Comparison of ENCODE assay signal across 8 cellular contexts in genomic region chr1:209569445-209570207, GRCh38. TPM values are rescaled to one million over a fixed set of nuclear protein-coding genes. Genes with fewer than 3 reads are reported as not detected.
A peak's percentile ranks its signal among the peaks of the same experiment; 100 is the strongest.
DNase-seq lines count a peak whose midpoint lies in the region; ATAC-seq and TF ChIP-seq lines count a peak whose summit lies in the region.

No MANE protein-coding gene starts in this region.

- H3K4me3 ChIP-seq in DOHH2 (ENCODE audit: low read length): no peak overlapping the region
- H3K4me3 ChIP-seq in OCI-LY7 (ENCODE audit: low read depth, low read length, poor library complexity, severe bottlenecking): no peak overlapping the region
- H3K4me3 ChIP-seq in esophagus muscularis mucosa: peak overlapping the region in 1 of 4 donors; percentile 24
- no peak overlapping the region for H3K4me3 ChIP-seq in neural cell (ENCODE audit: low read length)

- H4K20me1 ChIP-seq in DOHH2 (ENCODE audit: control insufficient read depth, insufficient read depth, low read depth, low read length) (no peaks in the 10 kb centered on the region), OCI-LY7 (ENCODE audit: insufficient read depth, low read length) (no peaks in the 10 kb centered on the region), neural cell (ENCODE audit: insufficient read depth) (no peaks in the 10 kb centered on the region)

- TF ChIP-seq POLR2A in esophagus muscularis mucosa (IDR thresholded peaks at IDR 0.05; ENCODE audit: low read depth): no peak

- no peak for TF ChIP-seq EP300 in esophagus muscularis mucosa (IDR thresholded peaks at IDR 0.05)
- TF ChIP-seq EP300 in neural cell (conservative IDR thresholded peaks at IDR 0.05; ENCODE audit: poor library complexity, severe bottlenecking): no peak

- H3K9me3 ChIP-seq in DOHH2 (ENCODE audit: control insufficient read depth, insufficient read depth, low read length) (no peaks in the 10 kb centered on the region), OCI-LY7 (ENCODE audit: low read length) (no peaks in the 10 kb centered on the region), esophagus muscularis mucosa (no peaks in the 10 kb centered on the region), neural cell (ENCODE audit: low read length) (no peaks in the 10 kb centered on the region)

- peak; percentile 80 for TF ChIP-seq RAD21 in neural cell (conservative IDR thresholded peaks at IDR 0.05)

- H3K36me3 ChIP-seq in DOHH2 (ENCODE audit: control insufficient read depth, low read length) (no peaks in the 10 kb centered on the region), OCI-LY7 (ENCODE audit: insufficient read depth, low read length) (no peaks in the 10 kb centered on the region), esophagus muscularis mucosa (no peaks in the 10 kb centered on the region), neural cell (ENCODE audit: insufficient read depth, low read length) (no peaks in the 10 kb centered on the region)

- H3K4me2 ChIP-seq in DOHH2 (ENCODE audit: low read length) (no peak overlapping the region), OCI-LY7 (ENCODE audit: low read length) (peak overlapping the region; percentile 14; the same call in 1 of the 2 replicates), neural cell (ENCODE audit: low read length) (no peak overlapping the region)

- intact Hi-C loops in OCI-LY7 (cut with micrococcal nuclease; ENCODE audit: unreplicated experiment) (no loop called here), esophagus muscularis mucosa (cut with DNase I) (loop anchor here (10.0 kb wide), 1 partner anchor 365 kb away; no protein-coding TSS in a partner anchor)

- peak; percentile 88 for DNase-seq in HT-29 (ENCODE audit: low spot score)
- DNase-seq in OCI-LY7 (ENCODE audit: low spot score): peak; percentile 69
- DNase-seq in activated T-cell treated with anti-CD3 and anti-CD28 coated beads for 24 hours (ENCODE audit: low read depth): peak; percentile 64
- no peak for DNase-seq in esophagus muscularis mucosa (ENCODE audit: extremely low spot score)
- peak; percentile 81 for DNase-seq in stimulated activated naive CD8-positive, alpha-beta T cell treated with anti-CD3 and anti-CD28 coated beads, Interleukin-15, Interleukin-2, amounts not matched to agents 100 U/mL and 50 U/mL, for 24 hours

- WGBS in esophagus muscularis mucosa: 15% methylated on average over 9 of the region's 9 CpGs

- H2AFZ ChIP-seq in OCI-LY7 (ENCODE audit: low read length): no peak overlapping the region; the same call in 1 of the 2 replicates
- no peak overlapping the region for H2AFZ ChIP-seq in neural cell (ENCODE audit: low read depth, low read length)

- TF ChIP-seq CTCF in DOHH2 (IDR thresholded peaks at IDR 0.05; ENCODE audit: low read depth, low read length, poor library complexity, severe bottlenecking): peak; percentile 68
- peak; percentile 94 for TF ChIP-seq CTCF in OCI-LY7 (conservative IDR thresholded peaks at IDR 0.05; ENCODE audit: low read length)
- TF ChIP-seq CTCF in esophagus muscularis mucosa (IDR thresholded peaks at IDR 0.05): peak; percentile 64 to 93 (median 77)
- peak; percentile 84 for TF ChIP-seq CTCF in neural cell (IDR thresholded peaks at IDR 0.05; ENCODE audit: poor library complexity, severe bottlenecking)

- H3F3A ChIP-seq in DOHH2 (ENCODE audit: control insufficient read depth, insufficient read depth): no peaks in the 10 kb centered on the region
- no peaks in the 10 kb centered on the region for H3F3A ChIP-seq in neural cell (ENCODE audit: insufficient read depth, low read length, poor library complexity, severe bottlenecking)

- POLR2A ChIA-PET in OCI-LY7 (lab: Charles Lee): no interaction called here

- H3K79me2 ChIP-seq in DOHH2 (ENCODE audit: control insufficient read depth, low read length) (no peaks in the 10 kb centered on the region), OCI-LY7 (ENCODE audit: insufficient read depth, low read depth, low read length) (no peaks in the 10 kb centered on the region), neural cell (replicated peaks; ENCODE audit: insufficient read depth, low read length) (no peaks in the 10 kb centered on the region)

- no TSS peak for BruUV-seq in OCI-LY7 (replicated peaks; lab: Mats Ljungman, UMichigan)

- H3K4me1 ChIP-seq in DOHH2 (ENCODE audit: control insufficient read depth, low read length) (no peaks in the 10 kb centered on the region), OCI-LY7 (ENCODE audit: insufficient read depth, low read length, poor library complexity, severe bottlenecking) (no peaks in the 10 kb centered on the region), esophagus muscularis mucosa (peaks cover 0 to 12% (median 0%) of the 10 kb centered on the region in 4 donors)

- no peaks in the 10 kb centered on the region for H3K9me2 ChIP-seq in DOHH2 (replicated peaks; ENCODE audit: control insufficient read depth, low read length)
- H3K9me2 ChIP-seq in OCI-LY7 (ENCODE audit: insufficient read depth, low read length): no peaks in the 10 kb centered on the region
- H3K9me2 ChIP-seq in neural cell (ENCODE audit: insufficient read depth, low read length): no peaks in the 10 kb centered on the region

- H3K27ac ChIP-seq in DOHH2 (ENCODE audit: low read depth, low read length): no peak overlapping the region
- H3K27ac ChIP-seq in OCI-LY7 (ENCODE audit: low read depth, low read length, poor library complexity, severe bottlenecking): no peak overlapping the region
- H3K27ac ChIP-seq in esophagus muscularis mucosa (replicated peaks in 1 of 4): no peak overlapping the region
- no peak overlapping the region for H3K27ac ChIP-seq in neural cell (ENCODE audit: low read length)

- H3K27me3 ChIP-seq in DOHH2 (ENCODE audit: control insufficient read depth, low read length) (peaks cover 8% of the 10 kb centered on the region), esophagus muscularis mucosa (peaks cover 0 to 30% (median 0%) of the 10 kb centered on the region in 4 donors), neural cell (ENCODE audit: insufficient read depth, low read depth, low read length) (no peaks in the 10 kb centered on the region)

- CTCF ChIA-PET in OCI-LY7 (lab: Charles Lee; ENCODE audit: unreplicated experiment): no interaction called here

- H3K9ac ChIP-seq in neural cell (ENCODE audit: low read length): no peak overlapping the region

- no peak for ATAC-seq in stimulated activated naive CD8-positive, alpha-beta T cell treated with anti-CD3 and anti-CD28 coated beads, Interleukin-15, Interleukin-2, amounts not matched to agents 100 U/mL and 50 U/mL, for 24 hours
- ATAC-seq in GM18520 (IDR thresholded peaks at IDR 0.05; ENCODE audit: unreplicated experiment): no peak

TF ChIP-seq in neural cell, 6 proteins besides CTCF, POLR2A, EP300 and RAD21:
- TF ChIP-seq, protein P1, sequence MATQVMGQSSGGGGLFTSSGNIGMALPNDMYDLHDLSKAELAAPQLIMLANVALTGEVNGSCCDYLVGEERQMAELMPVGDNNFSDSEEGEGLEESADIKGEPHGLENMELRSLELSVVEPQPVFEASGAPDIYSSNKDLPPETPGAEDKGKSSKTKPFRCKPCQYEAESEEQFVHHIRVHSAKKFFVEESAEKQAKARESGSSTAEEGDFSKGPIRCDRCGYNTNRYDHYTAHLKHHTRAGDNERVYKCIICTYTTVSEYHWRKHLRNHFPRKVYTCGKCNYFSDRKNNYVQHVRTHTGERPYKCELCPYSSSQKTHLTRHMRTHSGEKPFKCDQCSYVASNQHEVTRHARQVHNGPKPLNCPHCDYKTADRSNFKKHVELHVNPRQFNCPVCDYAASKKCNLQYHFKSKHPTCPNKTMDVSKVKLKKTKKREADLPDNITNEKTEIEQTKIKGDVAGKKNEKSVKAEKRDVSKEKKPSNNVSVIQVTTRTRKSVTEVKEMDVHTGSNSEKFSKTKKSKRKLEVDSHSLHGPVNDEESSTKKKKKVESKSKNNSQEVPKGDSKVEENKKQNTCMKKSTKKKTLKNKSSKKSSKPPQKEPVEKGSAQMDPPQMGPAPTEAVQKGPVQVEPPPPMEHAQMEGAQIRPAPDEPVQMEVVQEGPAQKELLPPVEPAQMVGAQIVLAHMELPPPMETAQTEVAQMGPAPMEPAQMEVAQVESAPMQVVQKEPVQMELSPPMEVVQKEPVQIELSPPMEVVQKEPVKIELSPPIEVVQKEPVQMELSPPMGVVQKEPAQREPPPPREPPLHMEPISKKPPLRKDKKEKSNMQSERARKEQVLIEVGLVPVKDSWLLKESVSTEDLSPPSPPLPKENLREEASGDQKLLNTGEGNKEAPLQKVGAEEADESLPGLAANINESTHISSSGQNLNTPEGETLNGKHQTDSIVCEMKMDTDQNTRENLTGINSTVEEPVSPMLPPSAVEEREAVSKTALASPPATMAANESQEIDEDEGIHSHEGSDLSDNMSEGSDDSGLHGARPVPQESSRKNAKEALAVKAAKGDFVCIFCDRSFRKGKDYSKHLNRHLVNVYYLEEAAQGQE (IDR thresholded peaks at IDR 0.05; ENCODE audit: borderline replicate concordance): no peak
- TF ChIP-seq SMC3 (conservative IDR thresholded peaks at IDR 0.05; ENCODE audit: poor library complexity): peak; percentile 87

RNA-seq across cellular contexts. Expression of gene CAMK1G, which starts 13.9 kb away (rescaled TPM):
- not detected in 2 replicates for total RNA-seq in HT-29 (2014; rRNA removed; shearing (Covaris generic))
- total RNA-seq in OCI-LY7 (2014; rRNA removed; shearing (Covaris generic)): not detected in 2 replicates
- total RNA-seq in OCI-LY7 (2022) (not detected in 2 replicates), esophagus muscularis mucosa (under 1 TPM; 0.13 to 0.83 (median 0.26) TPM)
- polyA plus RNA-seq in neural cell: 3.0 and 6.1 TPM in 2 replicates
- 6.6 and 8.0 TPM in 2 replicates for polyA minus RNA-seq in neural cell
